1 cellular context compared by ENCODE assay signal in genomic region chr15:44667039-44667360, GRCh38.
TF ChIP-seq lines count a peak whose summit lies in the region.

No MANE protein-coding gene starts in this region.

TF ChIP-seq in HepG2, 621 proteins besides CTCF, POLR2A, EP300 and RAD21:
- TF ChIP-seq ZSCAN30 (CRISPR knock-in tag; IDR thresholded peaks at IDR 0.05) (no peak), BRD4 (CRISPR knock-in tag; IDR thresholded peaks at IDR 0.05) (no peak), GLI4 (CRISPR knock-in tag; IDR thresholded peaks at IDR 0.05; ENCODE audit: borderline replicate concordance) (no peak), ZNF232 (CRISPR knock-in tag; IDR thresholded peaks at IDR 0.05; ENCODE audit: borderline replicate concordance) (no peak), MYC (CRISPR knock-in tag; IDR thresholded peaks at IDR 0.05; ENCODE audit: borderline replicate concordance) (no peak), ZNF740 (CRISPR knock-in tag; IDR thresholded peaks at IDR 0.05) (no peak), RCOR2 (CRISPR knock-in tag; IDR thresholded peaks at IDR 0.05) (no peak), ZNF331 (CRISPR knock-in tag; IDR thresholded peaks at IDR 0.05) (no peak), ZNF589 (CRISPR knock-in tag; conservative IDR thresholded peaks at IDR 0.05) (no peak), NFAT5 (CRISPR knock-in tag; IDR thresholded peaks at IDR 0.05) (no peak), SP140L (CRISPR knock-in tag; IDR thresholded peaks at IDR 0.05; ENCODE audit: borderline replicate concordance) (no peak), HMG20A (CRISPR knock-in tag; IDR thresholded peaks at IDR 0.05; ENCODE audit: borderline replicate concordance) (no peak)
TF ChIP-seq in HepG2: peak in this region for 0.
